22 cellular contexts compared by ENCODE assay signal in genomic region chr16:58462089-58462488, GRCh38. TPM values are rescaled to one million over a fixed set of nuclear protein-coding genes. Genes with fewer than 3 reads are reported as not detected.
DNase-seq lines count a peak whose midpoint lies in the region; ATAC-seq, FAIRE-seq and TF ChIP-seq lines count a peak whose summit lies in the region.
"Had no signal": no experiment of that assay in that cellular context is flagged by ENCODE, and none has a peak within 500 bp of the region (broad histone marks: within the 10 kb centered on the region; RNA-seq: fewer than 3 reads in every experiment).

No MANE protein-coding gene starts in this region.

- TF ChIP-seq CTCF in WTC11 (IDR thresholded peaks at IDR 0.05) (no peak), neural cell (IDR thresholded peaks at IDR 0.05; ENCODE audit: poor library complexity, severe bottlenecking) (no peak), OCI-LY7 (conservative IDR thresholded peaks at IDR 0.05; ENCODE audit: low read length) (no peak)

- POLR2A ChIA-PET in CD8-positive, alpha-beta memory T cell (lab: Charles Lee): no interaction called here
- POLR2A ChIA-PET in WTC11 (lab: Charles Lee): no interaction called here
- POLR2A ChIA-PET in OCI-LY7 (lab: Charles Lee): interaction anchor here (0.7 kb wide), 1 partner anchor 876 kb away, joined by 3 read pairs; no protein-coding TSS in a partner anchor

- H2AFZ ChIP-seq in neural cell (ENCODE audit: low read depth, low read length) (no peak overlapping the region), OCI-LY7 (ENCODE audit: low read length) (no peak overlapping the region)

- H3K9me3 Mint-ChIP-seq in CD8-positive, alpha-beta memory T cell: no peaks in the 10 kb centered on the region
- H3K9me3 Mint-ChIP-seq in WTC11: no peaks in the 10 kb centered on the region
- H3K9me3 Mint-ChIP-seq: activated T-cell treated with anti-CD3 and anti-CD28 coated beads, Interleukin-2, amount 50 U/mL, for 24 hours; stimulated activated naive CD8-positive, alpha-beta T cell treated with anti-CD3 and anti-CD28 coated beads, Interleukin-15, amount 100 ng/mL, for 72 hours had no signal

- H3K4me1 ChIP-seq in CD8-positive, alpha-beta memory T cell (ENCODE audit: insufficient read depth, low read length): no peaks in the 10 kb centered on the region
- peaks cover 13% of the 10 kb centered on the region for H3K4me1 ChIP-seq in OCI-LY7 (ENCODE audit: insufficient read depth, low read length, poor library complexity, severe bottlenecking)

- no peaks in the 10 kb centered on the region for H4K20me1 ChIP-seq in neural cell (ENCODE audit: insufficient read depth)
- H4K20me1 ChIP-seq in OCI-LY7 (ENCODE audit: insufficient read depth, low read length): no peaks in the 10 kb centered on the region

- H3K79me2 ChIP-seq in neural cell (replicated peaks; ENCODE audit: insufficient read depth, low read length) (no peaks in the 10 kb centered on the region), OCI-LY7 (ENCODE audit: insufficient read depth, low read depth, low read length) (no peaks in the 10 kb centered on the region)

- ATAC-seq in WTC11 (no peak), Right ventricle myocardium superior (ENCODE audit: poor library complexity) (peak; percentile 69), GM19324 (IDR thresholded peaks at IDR 0.05; ENCODE audit: low FRiP score, unreplicated experiment) (no peak), GM18909 (IDR thresholded peaks at IDR 0.05; ENCODE audit: poor library complexity, unreplicated experiment) (no peak)
- ATAC-seq: body of pancreas; lower lobe of right lung; SK-N-SH treated with all-trans-retinoic acid at 6 μM for 48 hours; stimulated activated naive CD8-positive, alpha-beta T cell treated with anti-CD3 and anti-CD28 coated beads, Interleukin-15, amount 100 ng/mL, for 72 hours had no signal

- no peaks in the 10 kb centered on the region for H3F3A ChIP-seq in neural cell (ENCODE audit: insufficient read depth, low read length, poor library complexity, severe bottlenecking)

- peaks cover 8 to 9% (median 8%) of the 10 kb centered on the region in 3 donors for H3K4me1 Mint-ChIP-seq in CD8-positive, alpha-beta memory T cell
- H3K4me1 Mint-ChIP-seq in WTC11: peaks cover 11% of the 10 kb centered on the region

- H3K9me2 ChIP-seq in neural cell (ENCODE audit: insufficient read depth, low read length) (no peaks in the 10 kb centered on the region), OCI-LY7 (ENCODE audit: insufficient read depth, low read length) (no peaks in the 10 kb centered on the region)

- H3K4me2 ChIP-seq in neural cell (ENCODE audit: low read length) (no peak overlapping the region), OCI-LY7 (ENCODE audit: low read length) (no peak overlapping the region)

- H3K27me3 Mint-ChIP-seq in CD8-positive, alpha-beta memory T cell: peaks cover 41 to 50% of the 10 kb centered on the region in 2 donors
- H3K27me3 Mint-ChIP-seq in WTC11 (ENCODE audit: low read depth): peaks cover 78% of the 10 kb centered on the region

- CTCF ChIA-PET in CD8-positive, alpha-beta memory T cell (lab: Charles Lee): no interaction called here
- CTCF ChIA-PET in WTC11 (lab: Charles Lee) (interaction anchor here (1.1 to 1.3 kb wide), 3 partner anchors 26 to 126 kb away, joined by 3 to 4 read pairs (median 4); no protein-coding TSS in a partner anchor), OCI-LY7 (lab: Charles Lee; ENCODE audit: unreplicated experiment) (no interaction called here)

- H3K4me3 Mint-ChIP-seq in CD8-positive, alpha-beta memory T cell: peak overlapping the region; percentile 16 to 75 (median 45)
- peak overlapping the region; percentile 59; the same call in 1 of the 2 replicates for H3K4me3 Mint-ChIP-seq in WTC11
- H3K4me3 Mint-ChIP-seq: activated T-cell treated with anti-CD3 and anti-CD28 coated beads, Interleukin-2, amount 50 U/mL, for 24 hours had no signal

- no peak overlapping the region for H3K9ac ChIP-seq in neural cell (ENCODE audit: low read length)

- no peak overlapping the region for H3K27ac ChIP-seq in CD8-positive, alpha-beta memory T cell (ENCODE audit: low read depth, low read length)
- no peak overlapping the region for H3K27ac ChIP-seq in neural cell (ENCODE audit: low read length)
- no peak overlapping the region for H3K27ac ChIP-seq in OCI-LY7 (ENCODE audit: low read depth, low read length, poor library complexity, severe bottlenecking)
- H3K27ac ChIP-seq: body of pancreas, lower lobe of right lung, skin epidermis had no signal

- H3K27ac Mint-ChIP-seq in CD8-positive, alpha-beta memory T cell: no peak overlapping the region
- H3K27ac Mint-ChIP-seq in WTC11: no peak overlapping the region
- H3K27ac Mint-ChIP-seq: activated T-cell treated with anti-CD3 and anti-CD28 coated beads, Interleukin-2, amount 50 U/mL, for 24 hours; stimulated activated naive CD8-positive, alpha-beta T cell treated with anti-CD3 and anti-CD28 coated beads, Interleukin-15, amount 100 ng/mL, for 72 hours had no signal

- intact Hi-C loops in Right ventricle myocardium superior (cut with DNase I) (no loop called here), OCI-LY7 (cut with micrococcal nuclease; ENCODE audit: unreplicated experiment) (no loop called here)

- BruUV-seq in OCI-LY7 (replicated peaks; lab: Mats Ljungman, UMichigan): no TSS peak

- no peaks in the 10 kb centered on the region for H3K36me3 ChIP-seq in CD8-positive, alpha-beta memory T cell (ENCODE audit: insufficient read depth, low read length)
- H3K36me3 ChIP-seq in neural cell (ENCODE audit: insufficient read depth, low read length) (no peaks in the 10 kb centered on the region), OCI-LY7 (ENCODE audit: insufficient read depth, low read length) (no peaks in the 10 kb centered on the region)
- H3K36me3 ChIP-seq: lower lobe of right lung had no signal

- DNase-seq in CD8-positive, alpha-beta memory T cell: no peak
- DNase-seq in WTC11 (ENCODE audit: low spot score) (no peak), Right ventricle myocardium superior (no peak), GM19239 (ENCODE audit: insufficient read length, low spot score) (no peak), OCI-LY7 (ENCODE audit: low spot score) (no peak)
- DNase-seq: activated T-cell treated with anti-CD3 and anti-CD28 coated beads, Interleukin-2, amount 50 U/mL, for 24 hours; body of pancreas; hippocampal formation; lower lobe of right lung; NCI-H1417; NCI-H2107; NCI-H510A; stimulated activated CD4-positive, alpha-beta T cell treated with anti-CD3 and anti-CD28 coated beads, Interleukin-2, amount 100 ng/mL, for 48 hours; stimulated activated naive CD8-positive, alpha-beta T cell treated with anti-CD3 and anti-CD28 coated beads, Interleukin-15, amount 100 ng/mL, for 72 hours; T-helper 9 cell; trophoblast cell had no signal

- H3K9me3 ChIP-seq in CD8-positive, alpha-beta memory T cell (ENCODE audit: low read length): no peaks in the 10 kb centered on the region
- H3K9me3 ChIP-seq in neural cell (ENCODE audit: low read length) (no peaks in the 10 kb centered on the region), OCI-LY7 (ENCODE audit: low read length) (no peaks in the 10 kb centered on the region)
- H3K9me3 ChIP-seq: body of pancreas, lower lobe of right lung had no signal

- TF ChIP-seq RAD21 in neural cell (conservative IDR thresholded peaks at IDR 0.05): no peak

- H3K4me3 ChIP-seq in CD8-positive, alpha-beta memory T cell (ENCODE audit: low read length): no peak overlapping the region
- H3K4me3 ChIP-seq in neural cell (ENCODE audit: low read length): peak overlapping the region; percentile 67
- H3K4me3 ChIP-seq in OCI-LY7 (ENCODE audit: low read depth, low read length, poor library complexity, severe bottlenecking): no peak overlapping the region
- H3K4me3 ChIP-seq: body of pancreas, lower lobe of right lung, skin epidermis had no signal

- TF ChIP-seq EP300 in neural cell (conservative IDR thresholded peaks at IDR 0.05; ENCODE audit: poor library complexity, severe bottlenecking): no peak

- H3K27me3 ChIP-seq in CD8-positive, alpha-beta memory T cell (ENCODE audit: insufficient read depth, low read length, poor library complexity, severe bottlenecking): peaks cover 23% of the 10 kb centered on the region
- H3K27me3 ChIP-seq in neural cell (ENCODE audit: insufficient read depth, low read depth, low read length): peaks cover 15% of the 10 kb centered on the region

- no peaks in the 10 kb centered on the region for H3K36me3 Mint-ChIP-seq in CD8-positive, alpha-beta memory T cell
- H3K36me3 Mint-ChIP-seq in WTC11: no peaks in the 10 kb centered on the region

- FAIRE-seq in GM19239 (lab: Jason Lieb, UNC): no peak
- FAIRE-seq: islet of Langerhans had no signal

TF ChIP-seq in WTC11, 78 proteins besides CTCF, POLR2A, EP300 and RAD21:
- TF ChIP-seq CREM (CRISPR knock-in tag; IDR thresholded peaks at IDR 0.05): no peak
- no peak for TF ChIP-seq SP1 (CRISPR knock-in tag; conservative IDR thresholded peaks at IDR 0.05)
- no peak for TF ChIP-seq SMAD3 (CRISPR knock-in tag; IDR thresholded peaks at IDR 0.05; ENCODE audit: borderline replicate concordance)
- TF ChIP-seq NFATC4 (CRISPR knock-in tag; IDR thresholded peaks at IDR 0.05): no peak
TF ChIP-seq in WTC11: peak in this region for 0.

TF ChIP-seq in neural cell, 6 proteins besides CTCF, POLR2A, EP300 and RAD21 (continues in another document):
- no peak for TF ChIP-seq TAF1 (IDR thresholded peaks at IDR 0.05; ENCODE audit: low read depth)
- no peak for TF ChIP-seq POLR2AphosphoS5 (IDR thresholded peaks at IDR 0.05)
- no peak for TF ChIP-seq EZH2 (IDR thresholded peaks at IDR 0.05; ENCODE audit: borderline replicate concordance, insufficient read depth, low read length, poor library complexity, severe bottlenecking)

RNA-seq across cellular contexts. Expression of gene NDRG4, which starts 37.9 kb away (rescaled TPM):
- 1 to 10 TPM; 1.6 to 2.4 TPM for total RNA-seq in CD8-positive, alpha-beta memory T cell
- 0.63 TPM for polyA plus RNA-seq in CD8-positive, alpha-beta memory T cell
- total RNA-seq in WTC11 (2021) (20.5 to 24.6 TPM (median 23.1 TPM) in 3 replicates), Right ventricle myocardium superior (290 TPM), OCI-LY7 (2022) (9.5 and 10.9 TPM in 2 replicates)
- polyA plus RNA-seq in neural cell: 507 and 592 TPM in 2 replicates
- polyA minus RNA-seq in neural cell: 346 and 414 TPM in 2 replicates
- total RNA-seq in OCI-LY7 (2014; rRNA removed; shearing (Covaris generic)): 2.9 and 8.8 TPM in 2 replicates

RNA-seq across cellular contexts. Expression of gene SETD6, which starts 53.2 kb away (rescaled TPM):
- total RNA-seq in CD8-positive, alpha-beta memory T cell: 10 to 100 TPM; 23.8 to 24.9 TPM
- polyA plus RNA-seq in CD8-positive, alpha-beta memory T cell: 10.5 TPM
- 34.0 to 41.1 TPM (median 35.0 TPM) in 3 replicates for total RNA-seq in WTC11 (2021)
- 14.4 TPM for total RNA-seq in Right ventricle myocardium superior
- 59.4 and 61.2 TPM in 2 replicates for polyA plus RNA-seq in neural cell
- 34.6 and 36.9 TPM in 2 replicates for polyA minus RNA-seq in neural cell
- 13.5 and 19.6 TPM in 2 replicates for total RNA-seq in OCI-LY7 (2014; rRNA removed; shearing (Covaris generic))
- total RNA-seq in OCI-LY7 (2022): 33.1 and 33.6 TPM in 2 replicates

Comparison
In these comparisons a context has a peak if more than half of its experiments do, and no peak if none do; other contexts are left out.
1. RNA of gene NDRG4, which starts 37.9 kb away (total RNA-seq): 290 TPM in Right ventricle myocardium superior (single experiment); 20.5 to 24.6 TPM in WTC11, 2.9 to 10.9 TPM in OCI-LY7 and 1.6 to 2.4 TPM in CD8-positive, alpha-beta memory T cell; every median in the first group is over 10 times any median in the second.